In genomic region chr10:11797847-11798633, GRCh38 we compare ENCODE assay signal across 21 cellular contexts. TPM values are rescaled to one million over a fixed set of nuclear protein-coding genes. Genes with fewer than 3 reads are reported as not detected.
"Had no signal": no experiment of that assay in that cellular context is flagged by ENCODE, and none has a peak within 500 bp of the region (broad histone marks: within the 10 kb centered on the region; RNA-seq: fewer than 3 reads in every experiment).

No MANE protein-coding gene starts in this region.

- H3K27me3 ChIP-seq: breast epithelium, left lung, right atrium auricular region, transverse colon had no signal

- H3K27ac ChIP-seq: breast epithelium, left lung, right atrium auricular region, skin epidermis, transverse colon had no signal

- H3K27ac Mint-ChIP-seq: activated naive CD8-positive, alpha-beta T cell treated with anti-CD3 and anti-CD28 coated beads, Interleukin-2, amount 50 U/mL, for 24 hours had no signal

- H3K4me1 ChIP-seq: breast epithelium, left lung, right atrium auricular region, transverse colon had no signal

- H3K4me3 ChIP-seq: breast epithelium, left lung, right atrium auricular region, skin epidermis, transverse colon had no signal

- ATAC-seq: activated CD4-positive, CD25-positive, alpha-beta regulatory T cell treated with anti-CD3 and anti-CD28 coated beads, Interleukin-2, amount 50 U/mL, for 24 hours; activated naive CD8-positive, alpha-beta T cell treated with anti-CD3 and anti-CD28 coated beads, Interleukin-2, amount 50 U/mL, for 24 hours; left lung; naive thymus-derived CD8-positive, alpha-beta T cell had no signal

- H3K4me1 Mint-ChIP-seq: activated naive CD8-positive, alpha-beta T cell treated with anti-CD3 and anti-CD28 coated beads, Interleukin-2, amount 50 U/mL, for 24 hours had no signal

- H3K9me3 Mint-ChIP-seq: activated naive CD8-positive, alpha-beta T cell treated with anti-CD3 and anti-CD28 coated beads, Interleukin-2, amount 50 U/mL, for 24 hours; naive thymus-derived CD8-positive, alpha-beta T cell had no signal

- DNase-seq: activated naive CD4-positive, alpha-beta T cell treated with Interleukin-2 at 50 U/mL for 16 hours; activated naive CD8-positive, alpha-beta T cell treated with anti-CD3 and anti-CD28 coated beads, Interleukin-2, amount 50 U/mL, for 24 hours; activated T-cell treated with anti-CD3 and anti-CD28 coated beads for 4 hours; cerebellar nuclear complex; effector CD8-positive, alpha-beta T cell; head of caudate nucleus; islet precursor cell; left lung; mammary epithelial cell; naive thymus-derived CD8-positive, alpha-beta T cell; stimulated activated CD4-positive, alpha-beta T cell treated with anti-CD3 and anti-CD28 coated beads, Interleukin-4, amount 100 ng/mL, for 4 hours; stimulated activated CD8-positive, alpha-beta memory T cell treated with anti-CD3 and anti-CD28 coated beads, Interleukin-4, amount 100 ng/mL, for 48 hours; stimulated activated naive CD4-positive, alpha-beta T cell treated with Interleukin-2 at 50 U/mL for 16 hours; substantia nigra; transverse colon had no signal

- H3K4me3 Mint-ChIP-seq: activated naive CD8-positive, alpha-beta T cell treated with anti-CD3 and anti-CD28 coated beads, Interleukin-2, amount 50 U/mL, for 24 hours; naive thymus-derived CD8-positive, alpha-beta T cell had no signal

- H3K36me3 Mint-ChIP-seq: naive thymus-derived CD8-positive, alpha-beta T cell had no signal

- H3K27me3 Mint-ChIP-seq: naive thymus-derived CD8-positive, alpha-beta T cell had no signal

- H3K36me3 ChIP-seq: breast epithelium, left lung, right atrium auricular region, transverse colon had no signal

- H3K9me3 ChIP-seq: breast epithelium, left lung, right atrium auricular region, transverse colon had no signal

- FAIRE-seq: frontal cortex had no signal

RNA-seq across cellular contexts. Expression of gene ECHDC3, which starts 55.9 kb away (rescaled TPM):
- total RNA-seq: T-helper 2 cell treated with Interferon-gamma antibody and Interleukin-4, amounts not matched to agents 100 ng/mL and 5 ng/mL, for 36 hours had no signal
